Comparison of ENCODE assay signal across 9 cellular contexts in the genomic region with DNA sequence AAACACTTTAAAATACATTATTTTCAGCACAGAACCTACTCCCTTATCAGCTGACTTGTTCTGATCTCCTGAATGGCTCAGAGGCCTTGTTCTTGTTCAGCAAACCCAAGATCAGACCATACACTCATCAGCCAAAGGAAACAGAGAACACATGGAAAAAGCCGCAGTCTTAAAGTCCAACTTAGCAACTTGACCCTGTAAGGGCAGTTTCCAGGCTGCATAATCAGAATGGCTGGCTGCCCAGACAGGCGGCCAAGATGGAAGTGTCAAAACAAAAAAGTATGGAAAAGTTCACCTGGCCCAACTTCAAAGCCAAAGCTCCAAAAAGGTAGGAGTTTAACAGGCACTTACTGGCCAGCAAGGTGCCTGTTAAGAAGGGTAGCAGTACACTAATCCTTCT. TPM values are rescaled to one million over a fixed set of nuclear protein-coding genes. Genes with fewer than 3 reads are reported as not detected.
DNase-seq lines count a peak whose midpoint lies in the region; ATAC-seq and TF ChIP-seq lines count a peak whose summit lies in the region.
"Had no signal": no experiment of that assay in that cellular context is flagged by ENCODE, and none has a peak within 500 bp of the region (broad histone marks: within the 10 kb centered on the region; RNA-seq: fewer than 3 reads in every experiment).

No MANE protein-coding gene starts in this region.

- ATAC-seq in gastroesophageal sphincter, result peak; percentile 69
- no peak for ATAC-seq in GM21723 (IDR thresholded peaks at IDR 0.05; ENCODE audit: unreplicated experiment)
- no peak for ATAC-seq in HG03571 (IDR thresholded peaks at IDR 0.05; ENCODE audit: unreplicated experiment)

- no peak for TF ChIP-seq CTCF in AG09319 (IDR thresholded peaks at IDR 0.05; ENCODE audit: low read depth, low read length)
- TF ChIP-seq CTCF in gastroesophageal sphincter (IDR thresholded peaks at IDR 0.05), result no peak
- no peak for TF ChIP-seq CTCF in osteoblast (IDR thresholded peaks at IDR 0.05; ENCODE audit: extremely low read depth, low read depth, low read length)

- H3K9me3 ChIP-seq in gastroesophageal sphincter, result no peaks in the 10 kb centered on the region
- H3K9me3 ChIP-seq in osteoblast (ENCODE audit: low read depth, low read length), result no peaks in the 10 kb centered on the region

- peak overlapping the region; percentile 78 to 85 (median 82) for H3K27ac ChIP-seq in gastroesophageal sphincter
- H3K27ac ChIP-seq in osteoblast (ENCODE audit: low read depth, low read length), result peak overlapping the region; percentile 74

- TF ChIP-seq EP300 in gastroesophageal sphincter (IDR thresholded peaks at IDR 0.05), result no peak

- TF ChIP-seq POLR2A in gastroesophageal sphincter (IDR thresholded peaks at IDR 0.05), result no peak

- H3K27me3 ChIP-seq in gastroesophageal sphincter (no peaks in the 10 kb centered on the region), osteoblast (ENCODE audit: insufficient read depth, low read length) (no peaks in the 10 kb centered on the region)

- H4K20me1 ChIP-seq in osteoblast (ENCODE audit: insufficient read depth, low read length), result peaks cover 24% of the 10 kb centered on the region

- peaks cover 44% of the 10 kb centered on the region for H3K79me2 ChIP-seq in osteoblast (ENCODE audit: insufficient read depth, low read length)

- H3K4me1 ChIP-seq in gastroesophageal sphincter (peaks cover 13 to 64% (median 31%) of the 10 kb centered on the region in 3 donors), osteoblast (ENCODE audit: insufficient read depth, low read length) (peaks cover 44% of the 10 kb centered on the region)

- DNase-seq in AG09319 (ENCODE audit: extremely low read depth, low read depth) (peak; percentile 30), amniotic epithelial cell (ENCODE audit: low read depth) (peak; percentile 79), osteoblast (ENCODE audit: insufficient read length, low spot score, missing footprints) (no peak), T1000 (lab: John Stamatoyannopoulos, UW) (no peak), NCI-H748 treated with DMSO at 0.1 percent for 48 hours (lab: John Stamatoyannopoulos, UW) (no peak)
- DNase-seq: trophoblast cell had no signal

- H3K36me3 ChIP-seq in gastroesophageal sphincter (no peaks in the 10 kb centered on the region), osteoblast (ENCODE audit: insufficient read depth, low read length) (no peaks in the 10 kb centered on the region)

- H2AFZ ChIP-seq in osteoblast (ENCODE audit: low read length), result no peak overlapping the region

- 8 to 16% methylated on average over 2 of the region's 2 CpGs for WGBS in gastroesophageal sphincter (ENCODE audit: low coverage in 1 of 2), 2 donors

- no peak overlapping the region for H3K4me3 ChIP-seq in gastroesophageal sphincter
- no peak overlapping the region for H3K4me3 ChIP-seq in osteoblast (ENCODE audit: insufficient read depth, low read length)

- peak overlapping the region; percentile 56 for H3K4me2 ChIP-seq in osteoblast (ENCODE audit: insufficient read depth, low read length)

RNA-seq across cellular contexts. Expression of a gene that starts 56.3 kb away (rescaled TPM):
- total RNA-seq in gastroesophageal sphincter (10 to 100 TPM; 28.6 to 48.1 (median 36.5) TPM), osteoblast (60.7 and 65.1 TPM in 2 replicates)

Comparison
In these comparisons a context has a peak if more than half of its experiments do, and no peak if none do; other contexts are left out.
1. DNase-seq: peak in AG09319 (single experiment) and amniotic epithelial cell (single experiment); none in osteoblast (single experiment), T1000 (single experiment) and NCI-H748 treated with DMSO at 0.1 percent for 48 hours (single experiment).